12 cellular contexts compared by ENCODE assay signal in the genomic region with DNA sequence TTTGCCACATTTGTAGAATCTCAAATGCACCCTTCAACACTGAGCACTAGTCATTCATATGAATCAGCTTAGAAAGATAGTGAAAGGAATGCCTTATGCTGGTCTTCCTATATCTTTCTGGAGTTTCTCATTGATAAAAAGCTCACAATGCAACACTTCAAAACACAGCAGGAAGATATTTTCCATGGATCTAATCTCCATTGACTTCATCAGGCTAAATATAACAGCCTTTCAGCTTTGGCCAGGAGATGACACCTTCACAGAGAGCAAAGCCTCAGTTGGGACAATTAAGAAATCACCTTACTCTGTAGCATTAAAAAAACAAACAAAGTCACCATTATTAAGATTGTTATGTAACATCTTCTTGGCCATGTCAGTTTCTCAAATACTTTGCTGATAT. TPM values are rescaled to one million over a fixed set of nuclear protein-coding genes. Genes with fewer than 3 reads are reported as not detected.
DNase-seq lines count a peak whose midpoint lies in the region; ATAC-seq and TF ChIP-seq lines count a peak whose summit lies in the region.
"Had no signal": no experiment of that assay in that cellular context is flagged by ENCODE, and none has a peak within 500 bp of the region (broad histone marks: within the 10 kb centered on the region; RNA-seq: fewer than 3 reads in every experiment).

No MANE protein-coding gene starts in this region.

- H3K4me1 Mint-ChIP-seq in activated T-cell treated with anti-CD3 and anti-CD28 coated beads, Interleukin-2, amount 50 U/mL, for 72 hours (ENCODE audit: low read depth) = peaks cover 10% of the 10 kb centered on the region

- POLR2A ChIA-PET in PC-9 (lab: Charles Lee; ENCODE audit: unreplicated experiment) = no interaction called here
- POLR2A ChIA-PET in HEK293T (lab: Yijun Ruan, JAX) = no interaction called here

- H3K79me2 ChIP-seq in PC-9 (ENCODE audit: low read depth) = peaks cover 82% of the 10 kb centered on the region

- H3K27ac ChIP-seq in PC-9 (0 out of 2 replicates have a peak overlapping the region, but pooled peaks have one; percentile 6), psoas muscle (peak overlapping the region; percentile 47)
- H3K27ac ChIP-seq: adrenal gland had no signal

- TF ChIP-seq CTCF in GM12873 (IDR thresholded peaks at IDR 0.05; ENCODE audit: insufficient read depth, low read depth, low read length, missing control alignments) = peak; percentile 6
- TF ChIP-seq CTCF in PC-9 (conservative IDR thresholded peaks at IDR 0.05) = peak; percentile 37; the same call in 1 of the 2 replicates
- peak; percentile 46 for TF ChIP-seq CTCF in fibroblast of pulmonary artery (IDR thresholded peaks at IDR 0.05; ENCODE audit: low read length, missing control alignments)
- TF ChIP-seq CTCF in psoas muscle (IDR thresholded peaks at IDR 0.05) = peak; percentile 53

- H4K20me1 ChIP-seq in PC-9 (ENCODE audit: insufficient read depth) = no peaks in the 10 kb centered on the region; the same call in 1 of the 2 replicates

- H3K9me3 ChIP-seq in PC-9 (ENCODE audit: insufficient read depth, low read depth) = no peaks in the 10 kb centered on the region
- no peaks in the 10 kb centered on the region for H3K9me3 ChIP-seq in psoas muscle
- H3K9me3 ChIP-seq: adrenal gland had no signal

- no peaks in the 10 kb centered on the region for H3K9me2 ChIP-seq in PC-9 (ENCODE audit: insufficient read depth)

- H3K36me3 Mint-ChIP-seq in activated T-cell treated with anti-CD3 and anti-CD28 coated beads, Interleukin-2, amount 50 U/mL, for 72 hours (ENCODE audit: insufficient read depth in 2 of 2) = no peaks in the 10 kb centered on the region
- H3K36me3 Mint-ChIP-seq: naive B cell had no signal

- no peak overlapping the region for H3K4me3 Mint-ChIP-seq in activated T-cell treated with anti-CD3 and anti-CD28 coated beads, Interleukin-2, amount 50 U/mL, for 72 hours
- H3K4me3 Mint-ChIP-seq: activated CD4-positive, alpha-beta T cell treated with anti-CD3 and anti-CD28 coated beads for 36 hours; naive B cell had no signal

- H3K9me3 Mint-ChIP-seq in activated T-cell treated with anti-CD3 and anti-CD28 coated beads, Interleukin-2, amount 50 U/mL, for 72 hours = no peaks in the 10 kb centered on the region
- H3K9me3 Mint-ChIP-seq: naive B cell had no signal

- intact Hi-C loops in PC-9 (cut with micrococcal nuclease; ENCODE audit: unreplicated experiment) = loop anchor here (2.0 kb wide), 1 partner anchor 35 kb away; no protein-coding TSS in a partner anchor
- intact Hi-C loops in psoas muscle (cut with DNase I) = no loop called here

- no TSS peak for BruUV-seq in PC-9 (replicated peaks; lab: Mats Ljungman, UMichigan)

- CTCF ChIA-PET in PC-9 (lab: Charles Lee) = interaction anchor here (1.4 kb wide), 1 partner anchor 135 kb away, joined by 6 read pairs; no protein-coding TSS in a partner anchor
- CTCF ChIA-PET in HEK293T (lab: Yijun Ruan, JAX) = interaction anchor here (0.5 to 1.4 kb wide), 4 partner anchors 49 to 454 kb away, joined by 3 to 4 read pairs (median 3); no protein-coding TSS in a partner anchor

- no peaks in the 10 kb centered on the region for H3K27me3 ChIP-seq in PC-9 (ENCODE audit: insufficient read depth, low read depth)
- H3K27me3 ChIP-seq in psoas muscle (ENCODE audit: insufficient read depth in 3 of 3, low read length in 2 of 3) = no peaks in the 10 kb centered on the region
- H3K27me3 ChIP-seq: adrenal gland had no signal

- ATAC-seq in psoas muscle = peak in 3 of 4 donors; percentile 64 to 70 (median 67)
- ATAC-seq in activated T-cell treated with anti-CD3 and anti-CD28 coated beads, Interleukin-2, amount 50 U/mL, for 72 hours (replicated peaks in 1 of 2) = no peak
- ATAC-seq: activated CD4-positive, alpha-beta T cell treated with anti-CD3 and anti-CD28 coated beads for 36 hours had no signal

- H3K36me3 ChIP-seq in PC-9 (ENCODE audit: low read depth) (peaks cover 68% of the 10 kb centered on the region), psoas muscle (ENCODE audit: insufficient read depth in 1 of 2, low read depth in 1 of 2) (peaks cover 4 to 24% of the 10 kb centered on the region in 2 donors)

- DNase-seq in PC-9 (no peak), fibroblast of pulmonary artery (ENCODE audit: low read depth) (no peak), psoas muscle (no peak), T-helper 2 cell (no peak), HEK293T (ENCODE audit: extremely low spot score) (no peak)
- DNase-seq in activated T-cell treated with anti-CD3 and anti-CD28 coated beads, Interleukin-2, amount 50 U/mL, for 72 hours = no peak
- DNase-seq: activated CD4-positive, alpha-beta T cell treated with anti-CD3 and anti-CD28 coated beads for 36 hours; adrenal gland; glutamatergic neuron; Karpas-422; naive B cell had no signal

- H3K4me2 ChIP-seq in PC-9 = peak overlapping the region; percentile 91

- no peaks in the 10 kb centered on the region for H3F3A ChIP-seq in PC-9 (ENCODE audit: insufficient read depth, low read depth)

- no peak overlapping the region for H3K27ac Mint-ChIP-seq in activated T-cell treated with anti-CD3 and anti-CD28 coated beads, Interleukin-2, amount 50 U/mL, for 72 hours
- H3K27ac Mint-ChIP-seq: activated CD4-positive, alpha-beta T cell treated with anti-CD3 and anti-CD28 coated beads for 36 hours; naive B cell had no signal

- H2AFZ ChIP-seq in PC-9 = no peak overlapping the region

- H3K4me1 ChIP-seq in PC-9 (replicated peaks; ENCODE audit: insufficient read depth) = peaks cover 58% of the 10 kb centered on the region
- H3K4me1 ChIP-seq in psoas muscle = peaks cover 64% of the 10 kb centered on the region

- no peak overlapping the region for H3K4me3 ChIP-seq in PC-9
- no peak overlapping the region for H3K4me3 ChIP-seq in fibroblast of pulmonary artery (replicated peaks; ENCODE audit: low read depth, low read length)
- peak overlapping the region; percentile 84 for H3K4me3 ChIP-seq in psoas muscle
- H3K4me3 ChIP-seq: adrenal gland had no signal

- H3K27me3 Mint-ChIP-seq in activated T-cell treated with anti-CD3 and anti-CD28 coated beads, Interleukin-2, amount 50 U/mL, for 72 hours (ENCODE audit: low read depth) = peaks cover 57% of the 10 kb centered on the region

TF ChIP-seq in HEK293T, 16 proteins besides CTCF, POLR2A, EP300 and RAD21:
- no peak for TF ChIP-seq CTBP1 (IDR thresholded peaks at IDR 0.05; ENCODE audit: borderline replicate concordance)
- no peak for TF ChIP-seq ARNT (IDR thresholded peaks at IDR 0.05)
- no peak for TF ChIP-seq BHLHE40 (IDR thresholded peaks at IDR 0.05; ENCODE audit: borderline replicate concordance)
- no peak for TF ChIP-seq ELF4 (IDR thresholded peaks at IDR 0.05)
- no peak for TF ChIP-seq HDGF (IDR thresholded peaks at IDR 0.05; ENCODE audit: borderline replicate concordance)
- no peak for TF ChIP-seq FOXM1 (IDR thresholded peaks at IDR 0.05; ENCODE audit: borderline replicate concordance)
- TF ChIP-seq NFRKB (IDR thresholded peaks at IDR 0.05) = no peak
- no peak for TF ChIP-seq L3MBTL2 (conservative IDR thresholded peaks at IDR 0.05)
- no peak for TF ChIP-seq TARDBP (IDR thresholded peaks at IDR 0.05)
- TF ChIP-seq ZNF384 (IDR thresholded peaks at IDR 0.05) = no peak
- TF ChIP-seq SUZ12 (IDR thresholded peaks at IDR 0.05) = no peak
- TF ChIP-seq FOXK2 (IDR thresholded peaks at IDR 0.05) = no peak
- no peak for TF ChIP-seq LEF1 (IDR thresholded peaks at IDR 0.05; ENCODE audit: borderline replicate concordance)
- no peak for TF ChIP-seq SP1 (IDR thresholded peaks at IDR 0.05)
- TF ChIP-seq, protein P1, sequence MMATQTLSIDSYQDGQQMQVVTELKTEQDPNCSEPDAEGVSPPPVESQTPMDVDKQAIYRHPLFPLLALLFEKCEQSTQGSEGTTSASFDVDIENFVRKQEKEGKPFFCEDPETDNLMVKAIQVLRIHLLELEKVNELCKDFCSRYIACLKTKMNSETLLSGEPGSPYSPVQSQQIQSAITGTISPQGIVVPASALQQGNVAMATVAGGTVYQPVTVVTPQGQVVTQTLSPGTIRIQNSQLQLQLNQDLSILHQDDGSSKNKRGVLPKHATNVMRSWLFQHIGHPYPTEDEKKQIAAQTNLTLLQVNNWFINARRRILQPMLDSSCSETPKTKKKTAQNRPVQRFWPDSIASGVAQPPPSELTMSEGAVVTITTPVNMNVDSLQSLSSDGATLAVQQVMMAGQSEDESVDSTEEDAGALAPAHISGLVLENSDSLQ (IDR thresholded peaks at IDR 0.05) = no peak
- no peak for TF ChIP-seq FOXA1 (IDR thresholded peaks at IDR 0.05)

RNA-seq across cellular contexts. Expression of a gene that starts 6.7 kb away (rescaled TPM):
- total RNA-seq in PC-9 (2021) = 21.7 and 30.5 TPM in 2 replicates
- 10 to 100 TPM; 29.1 to 54.8 (median 42.9) TPM for total RNA-seq in psoas muscle
- 10 to 100 TPM; 10.9 to 31.2 (median 11.4) TPM for polyA plus RNA-seq in psoas muscle
- total RNA-seq in activated T-cell treated with anti-CD3 and anti-CD28 coated beads, Interleukin-2, amount 50 U/mL, for 72 hours = under 1 TPM; 0.72 to 0.84 TPM

Comparison
In these comparisons a context has a peak if more than half of its experiments do, and no peak if none do; other contexts are left out.
1. ATAC-seq: peak in psoas muscle (3 of 4); none in activated T-cell treated with anti-CD3 and anti-CD28 coated beads, Interleukin-2, amount 50 U/mL, for 72 hours (0 of 2).
2. RNA of a gene that starts 6.7 kb away (total RNA-seq): 29.1 to 54.8 TPM in psoas muscle and 21.7 to 30.5 TPM in PC-9; 0.72 to 0.84 TPM in activated T-cell treated with anti-CD3 and anti-CD28 coated beads, Interleukin-2, amount 50 U/mL, for 72 hours; every median in the first group is over 10 times any median in the second.
3. Peak in every context shown above with its lines, with median percentiles within 50 percentile points of each other: CTCF ChIP-seq.